1 cellular context compared by ENCODE assay signal in the genomic region with DNA sequence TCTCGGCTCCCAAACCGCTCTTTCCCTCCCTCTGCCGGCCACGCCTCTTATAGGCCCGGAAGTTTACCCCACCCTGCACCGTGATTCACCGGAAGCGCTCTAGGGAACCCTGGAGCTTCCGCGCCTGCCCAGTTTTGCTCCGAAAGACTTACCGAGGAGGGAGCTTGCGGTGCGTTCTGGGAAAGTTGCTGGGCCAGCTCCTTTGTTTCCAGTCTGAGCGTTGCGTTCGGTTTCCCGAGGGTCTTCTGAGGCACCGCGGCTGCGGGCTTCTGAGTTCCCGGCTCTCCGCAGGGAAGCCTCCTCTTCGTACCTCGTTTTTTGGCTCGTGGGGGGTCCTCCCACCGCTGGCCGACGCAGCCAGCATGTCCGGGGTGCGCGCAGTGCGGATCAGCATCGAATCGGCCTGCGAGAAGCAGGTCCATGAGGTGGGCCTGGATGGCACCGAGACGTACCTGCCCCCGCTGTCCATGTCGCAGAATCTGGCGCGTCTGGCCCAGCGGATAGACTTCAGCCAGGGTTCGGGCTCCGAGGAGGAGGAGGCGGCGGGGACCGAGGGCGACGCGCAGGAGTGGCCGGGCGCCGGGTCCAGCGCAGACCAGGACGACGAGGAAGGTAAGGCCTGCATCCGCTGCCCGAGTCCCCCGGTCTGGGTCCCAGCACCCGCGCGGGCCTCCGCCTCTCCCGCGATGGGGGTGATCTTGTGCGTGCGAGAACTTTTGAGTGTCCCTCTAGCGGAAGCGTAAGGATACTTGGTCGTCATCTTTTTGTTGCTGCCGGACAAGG.
A peak's percentile ranks its signal among the peaks of the same experiment; 100 is the strongest.
TF ChIP-seq lines count a peak whose summit lies in the region.

A gene with protein sequence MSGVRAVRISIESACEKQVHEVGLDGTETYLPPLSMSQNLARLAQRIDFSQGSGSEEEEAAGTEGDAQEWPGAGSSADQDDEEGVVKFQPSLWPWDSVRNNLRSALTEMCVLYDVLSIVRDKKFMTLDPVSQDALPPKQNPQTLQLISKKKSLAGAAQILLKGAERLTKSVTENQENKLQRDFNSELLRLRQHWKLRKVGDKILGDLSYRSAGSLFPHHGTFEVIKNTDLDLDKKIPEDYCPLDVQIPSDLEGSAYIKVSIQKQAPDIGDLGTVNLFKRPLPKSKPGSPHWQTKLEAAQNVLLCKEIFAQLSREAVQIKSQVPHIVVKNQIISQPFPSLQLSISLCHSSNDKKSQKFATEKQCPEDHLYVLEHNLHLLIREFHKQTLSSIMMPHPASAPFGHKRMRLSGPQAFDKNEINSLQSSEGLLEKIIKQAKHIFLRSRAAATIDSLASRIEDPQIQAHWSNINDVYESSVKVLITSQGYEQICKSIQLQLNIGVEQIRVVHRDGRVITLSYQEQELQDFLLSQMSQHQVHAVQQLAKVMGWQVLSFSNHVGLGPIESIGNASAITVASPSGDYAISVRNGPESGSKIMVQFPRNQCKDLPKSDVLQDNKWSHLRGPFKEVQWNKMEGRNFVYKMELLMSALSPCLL (plus strand): TSS at position 131 of the 783 bp plus-strand sequence. CDS start 232 bp downstream, at position 363.

TF ChIP-seq in H1, 55 proteins besides CTCF, POLR2A, EP300 and RAD21 (continued from another document):
- TF ChIP-seq EGR1 (IDR thresholded peaks at IDR 0.05; ENCODE audit: borderline replicate concordance, low read depth, low read length) (no peak), TAF1 (IDR thresholded peaks at IDR 0.05; ENCODE audit: low read depth, low read length) (peak; percentile 84), HDAC6 (IDR thresholded peaks at IDR 0.05; ENCODE audit: low read depth, low read length) (no peak), SIX5 (IDR thresholded peaks at IDR 0.05; ENCODE audit: low read depth, low read length) (no peak), SIRT6 (IDR thresholded peaks at IDR 0.05; ENCODE audit: low read length) (no peak)
- TF ChIP-seq, protein P1, sequence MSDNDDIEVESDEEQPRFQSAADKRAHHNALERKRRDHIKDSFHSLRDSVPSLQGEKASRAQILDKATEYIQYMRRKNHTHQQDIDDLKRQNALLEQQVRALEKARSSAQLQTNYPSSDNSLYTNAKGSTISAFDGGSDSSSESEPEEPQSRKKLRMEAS (IDR thresholded peaks at IDR 0.05): peak; percentile 83
